In the genomic region with DNA sequence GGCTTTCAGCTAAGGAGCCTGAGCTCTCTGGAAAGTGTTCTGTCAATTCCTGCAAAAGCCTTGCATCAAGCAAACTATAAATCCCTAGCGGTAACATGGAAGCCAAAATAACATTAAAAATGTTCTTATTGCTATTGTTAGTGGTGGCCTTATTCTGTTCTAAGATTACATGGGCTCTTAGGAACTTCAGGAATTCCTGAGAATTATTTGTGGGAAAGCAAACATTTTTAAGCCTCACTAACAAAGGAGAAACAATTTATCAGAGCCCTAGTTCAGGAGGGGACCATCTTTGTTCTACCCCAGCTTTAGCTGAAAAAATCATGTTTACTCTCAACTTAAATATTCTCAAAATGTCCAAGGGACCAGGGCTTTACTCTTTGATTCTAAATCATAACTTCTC, we compare ENCODE assay signal across 16 cellular contexts.
DNase-seq lines count a peak whose midpoint lies in the region; ATAC-seq, FAIRE-seq and TF ChIP-seq lines count a peak whose summit lies in the region.
"Had no signal": no experiment of that assay in that cellular context is flagged by ENCODE, and none has a peak within 500 bp of the region (broad histone marks: within the 10 kb centered on the region; RNA-seq: fewer than 3 reads in every experiment).

No MANE protein-coding gene starts in this region.

- no peaks in the 10 kb centered on the region for H3K36me3 ChIP-seq in CD4-positive, alpha-beta memory T cell (ENCODE audit: insufficient read depth, low read length)

- no peak overlapping the region for H3K4me3 Mint-ChIP-seq in chondrocyte (ENCODE audit: unreplicated experiment)
- H3K4me3 Mint-ChIP-seq in CD4-positive, alpha-beta memory T cell, result no peak overlapping the region
- H3K4me3 Mint-ChIP-seq: brain; CD8-positive, alpha-beta T cell had no signal

- H3K27me3 ChIP-seq in CD4-positive, alpha-beta memory T cell (ENCODE audit: insufficient read depth, low read length), result no peaks in the 10 kb centered on the region
- H3K27me3 ChIP-seq: testis had no signal

- peaks cover 50% of the 10 kb centered on the region for H3K4me1 Mint-ChIP-seq in chondrocyte (ENCODE audit: low read depth)
- H3K4me1 Mint-ChIP-seq in CD4-positive, alpha-beta memory T cell, result no peaks in the 10 kb centered on the region

- no peaks in the 10 kb centered on the region for H3K4me1 ChIP-seq in CD4-positive, alpha-beta memory T cell (ENCODE audit: insufficient read depth, low read length)
- H3K4me1 ChIP-seq: psoas muscle, testis had no signal

- peak; percentile 3 for DNase-seq in HCEC 1CT
- no peak for DNase-seq in chondrocyte (ENCODE audit: low spot score)
- peak; percentile 66 for DNase-seq in kidney glomerular epithelial cell (lab: John Stamatoyannopoulos, UW)
- DNase-seq in urothelium cell line (ENCODE audit: low spot score), result peak; percentile 14
- DNase-seq in CD4-positive, alpha-beta memory T cell, result no peak
- DNase-seq in T-helper 2 cell, result no peak
- DNase-seq: activated effector memory CD4-positive, alpha-beta T cell treated with Interleukin-2 at 50 U/mL for 16 hours; CD8-positive, alpha-beta T cell; effector CD4-positive, alpha-beta T cell; islet precursor cell; NCI-H1092 treated with DMSO at 0.1 percent for 48 hours; psoas muscle; SIG-M5; testis had no signal

- no peaks in the 10 kb centered on the region for H3K9me3 ChIP-seq in CD4-positive, alpha-beta memory T cell (ENCODE audit: control insufficient read depth in 1 of 2, low read length in 2 of 2)
- H3K9me3 ChIP-seq: psoas muscle, testis had no signal

- CTCF ChIA-PET in CD4-positive, alpha-beta memory T cell (lab: Charles Lee; ENCODE audit: partially characterized antibody), result no interaction called here

- H3K36me3 Mint-ChIP-seq in chondrocyte (ENCODE audit: low read depth), result no peaks in the 10 kb centered on the region
- no peaks in the 10 kb centered on the region for H3K36me3 Mint-ChIP-seq in CD4-positive, alpha-beta memory T cell
- H3K36me3 Mint-ChIP-seq: brain; CD8-positive, alpha-beta T cell had no signal

- FAIRE-seq in urothelium cell line (lab: Jason Lieb, UNC), result no peak

- ATAC-seq in HG02885 (IDR thresholded peaks at IDR 0.05; ENCODE audit: poor library complexity, unreplicated experiment), result no peak
- ATAC-seq: CD8-positive, alpha-beta T cell; psoas muscle had no signal

- no peak overlapping the region for H3K4me3 ChIP-seq in CD4-positive, alpha-beta memory T cell (ENCODE audit: low read length in 2 of 2)
- H3K4me3 ChIP-seq: psoas muscle, testis had no signal

- peak overlapping the region; percentile 93 for H3K27ac Mint-ChIP-seq in chondrocyte (ENCODE audit: unreplicated experiment)
- no peak overlapping the region for H3K27ac Mint-ChIP-seq in CD4-positive, alpha-beta memory T cell
- H3K27ac Mint-ChIP-seq: CD8-positive, alpha-beta T cell had no signal

- TF ChIP-seq CTCF in chondrocyte (IDR thresholded peaks at IDR 0.05), result peak; percentile 17

- no peak overlapping the region for H3K27ac ChIP-seq in CD4-positive, alpha-beta memory T cell (ENCODE audit: low read depth, low read length)
- H3K27ac ChIP-seq: psoas muscle, testis had no signal

- H3K9me3 Mint-ChIP-seq in chondrocyte (ENCODE audit: low read depth), result no peaks in the 10 kb centered on the region
- peaks cover 0 to 3% (median 0%) of the 10 kb centered on the region in 8 donors for H3K9me3 Mint-ChIP-seq in CD4-positive, alpha-beta memory T cell
- H3K9me3 Mint-ChIP-seq: brain; CD8-positive, alpha-beta T cell had no signal

- H3K27me3 Mint-ChIP-seq in chondrocyte (ENCODE audit: low read depth), result no peaks in the 10 kb centered on the region
- peaks cover 0 to 1% of the 10 kb centered on the region in 2 donors for H3K27me3 Mint-ChIP-seq in CD4-positive, alpha-beta memory T cell

- intact Hi-C loops in CD4-positive, alpha-beta memory T cell (cut with micrococcal nuclease), result no loop called here

- POLR2A ChIA-PET in CD4-positive, alpha-beta memory T cell (lab: Charles Lee; ENCODE audit: partially characterized antibody), result no interaction called here

Comparison
In these comparisons a context has a peak if more than half of its experiments do, and no peak if none do; other contexts are left out.
1. DNase-seq: peak in HCEC 1CT (single experiment), kidney glomerular epithelial cell (single experiment) and urothelium cell line (single experiment); none in chondrocyte (single experiment), CD4-positive, alpha-beta memory T cell (0 of 5) and T-helper 2 cell (0 of 5).